ENCODE assay signal across 1 cellular context in the genomic region with DNA sequence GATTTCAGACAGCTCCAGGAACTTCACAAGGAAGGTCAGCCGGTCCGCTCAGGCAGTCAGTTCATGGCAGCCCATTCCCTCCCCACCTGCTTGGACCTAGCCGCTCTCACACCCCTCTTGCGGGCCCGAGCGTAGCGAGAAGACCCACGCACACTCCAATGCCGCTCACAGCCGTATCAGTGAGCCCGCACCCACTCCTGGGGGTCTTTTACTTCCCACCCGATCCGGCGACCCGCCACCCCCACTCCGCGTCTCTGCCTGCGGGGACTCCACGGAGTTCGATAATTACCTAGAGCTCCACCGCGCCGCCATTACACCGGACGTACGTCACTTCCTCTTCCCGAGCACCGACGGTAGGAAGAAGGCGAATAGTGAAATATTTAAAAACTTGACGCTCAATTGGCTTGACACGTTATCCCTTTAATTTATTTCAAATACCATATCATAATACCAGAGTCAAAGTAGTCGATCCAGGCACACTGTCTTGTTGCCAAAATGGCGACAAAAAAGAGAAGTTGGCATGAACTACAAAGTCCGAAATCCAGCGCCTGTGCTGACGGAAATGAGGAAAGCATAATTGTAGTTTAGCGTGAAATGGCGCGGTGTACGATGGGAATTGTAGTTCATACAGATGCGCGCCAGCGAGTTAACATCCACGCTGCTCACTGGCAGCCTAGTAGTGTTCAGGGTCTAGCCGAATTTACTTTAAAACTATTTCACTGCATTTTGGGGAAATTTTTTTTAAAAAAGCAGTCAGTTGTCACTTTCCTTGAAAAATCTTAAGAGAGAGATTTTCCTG.
TF ChIP-seq lines count a peak whose summit lies in the region.

A gene (minus strand): TSS at position 517 of the 799 bp plus-strand sequence. CDS start 13,956 bp downstream, outside the sequence.

TF ChIP-seq in HepG2, 621 proteins besides CTCF, POLR2A, EP300 and RAD21 (continued from another document and continues in another):
- TF ChIP-seq RFX5 (IDR thresholded peaks at IDR 0.05; ENCODE audit: low read depth, low read length) (peak; percentile 62), MZF1 (CRISPR knock-in tag; IDR thresholded peaks at IDR 0.05; ENCODE audit: borderline replicate concordance) (0 out of 2 replicates have a peak, but pooled peaks have one; percentile 27), GTF2F1 (IDR thresholded peaks at IDR 0.05; ENCODE audit: low read length) (no peak), HNF4G (IDR thresholded peaks at IDR 0.05; ENCODE audit: borderline replicate concordance, low read depth, low read length) (no peak), HNF4G (CRISPR knock-in tag; IDR thresholded peaks at IDR 0.05; ENCODE audit: borderline replicate concordance, low read depth) (peak; percentile 40; the same call in 1 of the 2 replicates), ZNF614 (CRISPR knock-in tag; IDR thresholded peaks at IDR 0.05; ENCODE audit: borderline replicate concordance) (peak; percentile 87; the same call in 1 of the 2 replicates), BORCS8-MEF2B (CRISPR knock-in tag; IDR thresholded peaks at IDR 0.05) (peak; percentile 70; the same call in 1 of the 2 replicates), SP140L (CRISPR knock-in tag; IDR thresholded peaks at IDR 0.05; ENCODE audit: borderline replicate concordance) (peak; percentile 84; the same call in 1 of the 2 replicates), HNRNPH1 (optimal IDR thresholded peaks at IDR 0.05; ENCODE audit: low read depth, low read length) (peak; percentile 56), KDM5A (IDR thresholded peaks at IDR 0.05; ENCODE audit: borderline replicate concordance, low read length) (peak; percentile 91), GATAD2A (CRISPR knock-in tag; IDR thresholded peaks at IDR 0.05) (peak; percentile 71), YEATS4 (CRISPR knock-in tag; IDR thresholded peaks at IDR 0.05; ENCODE audit: borderline replicate concordance) (peak; percentile 85), KLF16 (CRISPR knock-in tag; IDR thresholded peaks at IDR 0.05) (peak in 1 of 2 experiments; percentile 91; a peak in 1 of 4 replicates), ZNF569 (CRISPR knock-in tag; IDR thresholded peaks at IDR 0.05; ENCODE audit: borderline replicate concordance) (peak; percentile 82; the same call in 1 of the 2 replicates), ZNF768 (CRISPR knock-in tag; IDR thresholded peaks at IDR 0.05) (0 out of 2 replicates have a peak, but pooled peaks have one; percentile 71), ZNF484 (CRISPR knock-in tag; IDR thresholded peaks at IDR 0.05; ENCODE audit: borderline replicate concordance, low read depth) (0 out of 2 replicates have a peak, but pooled peaks have one; percentile 41), SYNCRIP (IDR thresholded peaks at IDR 0.05; ENCODE audit: insufficient read depth, low read depth, low read length) (no peak), ARID2 (CRISPR knock-in tag; IDR thresholded peaks at IDR 0.05; ENCODE audit: borderline replicate concordance) (peak; percentile 83; the same call in 1 of the 2 replicates), TAF1 (CRISPR knock-in tag; IDR thresholded peaks at IDR 0.05) (peak; percentile 93), BRCA1 (CRISPR knock-in tag; IDR thresholded peaks at IDR 0.05) (0 out of 2 replicates have a peak, but pooled peaks have one; percentile 47), ZNF263 (CRISPR knock-in tag; IDR thresholded peaks at IDR 0.05) (no peak), CREM (IDR thresholded peaks at IDR 0.05) (peak; percentile 100), CREM (CRISPR knock-in tag; IDR thresholded peaks at IDR 0.05) (peak; percentile 47; the same call in 1 of the 2 replicates), SOX6 (IDR thresholded peaks at IDR 0.05) (no peak), SOX6 (CRISPR knock-in tag; IDR thresholded peaks at IDR 0.05) (peak; percentile 70), FOXJ3 (CRISPR knock-in tag; IDR thresholded peaks at IDR 0.05; ENCODE audit: borderline replicate concordance) (peak; percentile 75; the same call in 1 of the 2 replicates), ATF7 (IDR thresholded peaks at IDR 0.05) (0 out of 2 replicates have a peak, but pooled peaks have one; percentile 9), ATF7 (CRISPR knock-in tag; IDR thresholded peaks at IDR 0.05) (no peak), ZFP62 (CRISPR knock-in tag; IDR thresholded peaks at IDR 0.05) (0 out of 2 replicates have a peak, but pooled peaks have one; percentile 70)
- TF ChIP-seq, protein P1, sequence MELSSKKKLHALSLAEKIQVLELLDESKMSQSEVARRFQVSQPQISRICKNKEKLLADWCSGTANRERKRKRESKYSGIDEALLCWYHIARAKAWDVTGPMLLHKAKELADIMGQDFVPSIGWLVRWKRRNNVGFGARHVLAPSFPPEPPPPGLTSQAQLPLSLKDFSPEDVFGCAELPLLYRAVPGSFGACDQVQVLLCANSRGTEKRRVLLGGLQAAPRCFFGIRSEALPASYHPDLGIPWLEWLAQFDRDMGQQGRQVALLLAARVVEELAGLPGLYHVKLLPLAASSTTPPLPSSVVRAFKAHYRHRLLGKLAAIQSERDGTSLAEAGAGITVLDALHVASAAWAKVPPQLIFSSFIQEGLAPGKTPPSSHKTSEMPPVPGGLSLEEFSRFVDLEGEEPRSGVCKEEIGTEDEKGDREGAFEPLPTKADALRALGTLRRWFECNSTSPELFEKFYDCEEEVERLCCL (CRISPR knock-in tag; IDR thresholded peaks at IDR 0.05; ENCODE audit: borderline replicate concordance): peak; percentile 81; the same call in 1 of the 2 replicates
- TF ChIP-seq, protein P2, sequence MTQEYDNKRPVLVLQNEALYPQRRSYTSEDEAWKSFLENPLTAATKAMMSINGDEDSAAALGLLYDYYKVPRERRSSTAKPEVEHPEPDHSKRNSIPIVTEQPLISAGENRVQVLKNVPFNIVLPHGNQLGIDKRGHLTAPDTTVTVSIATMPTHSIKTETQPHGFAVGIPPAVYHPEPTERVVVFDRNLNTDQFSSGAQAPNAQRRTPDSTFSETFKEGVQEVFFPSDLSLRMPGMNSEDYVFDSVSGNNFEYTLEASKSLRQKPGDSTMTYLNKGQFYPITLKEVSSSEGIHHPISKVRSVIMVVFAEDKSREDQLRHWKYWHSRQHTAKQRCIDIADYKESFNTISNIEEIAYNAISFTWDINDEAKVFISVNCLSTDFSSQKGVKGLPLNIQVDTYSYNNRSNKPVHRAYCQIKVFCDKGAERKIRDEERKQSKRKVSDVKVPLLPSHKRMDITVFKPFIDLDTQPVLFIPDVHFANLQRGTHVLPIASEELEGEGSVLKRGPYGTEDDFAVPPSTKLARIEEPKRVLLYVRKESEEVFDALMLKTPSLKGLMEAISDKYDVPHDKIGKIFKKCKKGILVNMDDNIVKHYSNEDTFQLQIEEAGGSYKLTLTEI (CRISPR knock-in tag; conservative IDR thresholded peaks at IDR 0.05): no peak
- TF ChIP-seq, protein P3, sequence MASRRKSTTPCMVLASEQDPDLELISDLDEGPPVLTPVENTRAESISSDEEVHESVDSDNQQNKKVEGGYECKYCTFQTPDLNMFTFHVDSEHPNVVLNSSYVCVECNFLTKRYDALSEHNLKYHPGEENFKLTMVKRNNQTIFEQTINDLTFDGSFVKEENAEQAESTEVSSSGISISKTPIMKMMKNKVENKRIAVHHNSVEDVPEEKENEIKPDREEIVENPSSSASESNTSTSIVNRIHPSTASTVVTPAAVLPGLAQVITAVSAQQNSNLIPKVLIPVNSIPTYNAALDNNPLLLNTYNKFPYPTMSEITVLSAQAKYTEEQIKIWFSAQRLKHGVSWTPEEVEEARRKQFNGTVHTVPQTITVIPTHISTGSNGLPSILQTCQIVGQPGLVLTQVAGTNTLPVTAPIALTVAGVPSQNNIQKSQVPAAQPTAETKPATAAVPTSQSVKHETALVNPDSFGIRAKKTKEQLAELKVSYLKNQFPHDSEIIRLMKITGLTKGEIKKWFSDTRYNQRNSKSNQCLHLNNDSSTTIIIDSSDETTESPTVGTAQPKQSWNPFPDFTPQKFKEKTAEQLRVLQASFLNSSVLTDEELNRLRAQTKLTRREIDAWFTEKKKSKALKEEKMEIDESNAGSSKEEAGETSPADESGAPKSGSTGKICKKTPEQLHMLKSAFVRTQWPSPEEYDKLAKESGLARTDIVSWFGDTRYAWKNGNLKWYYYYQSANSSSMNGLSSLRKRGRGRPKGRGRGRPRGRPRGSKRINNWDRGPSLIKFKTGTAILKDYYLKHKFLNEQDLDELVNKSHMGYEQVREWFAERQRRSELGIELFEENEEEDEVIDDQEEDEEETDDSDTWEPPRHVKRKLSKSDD (CRISPR knock-in tag; IDR thresholded peaks at IDR 0.05; ENCODE audit: low read depth): peak; percentile 94
- TF ChIP-seq, protein P4, sequence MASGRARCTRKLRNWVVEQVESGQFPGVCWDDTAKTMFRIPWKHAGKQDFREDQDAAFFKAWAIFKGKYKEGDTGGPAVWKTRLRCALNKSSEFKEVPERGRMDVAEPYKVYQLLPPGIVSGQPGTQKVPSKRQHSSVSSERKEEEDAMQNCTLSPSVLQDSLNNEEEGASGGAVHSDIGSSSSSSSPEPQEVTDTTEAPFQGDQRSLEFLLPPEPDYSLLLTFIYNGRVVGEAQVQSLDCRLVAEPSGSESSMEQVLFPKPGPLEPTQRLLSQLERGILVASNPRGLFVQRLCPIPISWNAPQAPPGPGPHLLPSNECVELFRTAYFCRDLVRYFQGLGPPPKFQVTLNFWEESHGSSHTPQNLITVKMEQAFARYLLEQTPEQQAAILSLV (CRISPR knock-in tag; IDR thresholded peaks at IDR 0.05; ENCODE audit: borderline replicate concordance): peak; percentile 93; the same call in 1 of the 2 replicates
- TF ChIP-seq, protein P5, sequence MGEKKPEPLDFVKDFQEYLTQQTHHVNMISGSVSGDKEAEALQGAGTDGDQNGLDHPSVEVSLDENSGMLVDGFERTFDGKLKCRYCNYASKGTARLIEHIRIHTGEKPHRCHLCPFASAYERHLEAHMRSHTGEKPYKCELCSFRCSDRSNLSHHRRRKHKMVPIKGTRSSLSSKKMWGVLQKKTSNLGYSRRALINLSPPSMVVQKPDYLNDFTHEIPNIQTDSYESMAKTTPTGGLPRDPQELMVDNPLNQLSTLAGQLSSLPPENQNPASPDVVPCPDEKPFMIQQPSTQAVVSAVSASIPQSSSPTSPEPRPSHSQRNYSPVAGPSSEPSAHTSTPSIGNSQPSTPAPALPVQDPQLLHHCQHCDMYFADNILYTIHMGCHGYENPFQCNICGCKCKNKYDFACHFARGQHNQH (CRISPR knock-in tag; IDR thresholded peaks at IDR 0.05): peak; percentile 91
- TF ChIP-seq, protein P6, sequence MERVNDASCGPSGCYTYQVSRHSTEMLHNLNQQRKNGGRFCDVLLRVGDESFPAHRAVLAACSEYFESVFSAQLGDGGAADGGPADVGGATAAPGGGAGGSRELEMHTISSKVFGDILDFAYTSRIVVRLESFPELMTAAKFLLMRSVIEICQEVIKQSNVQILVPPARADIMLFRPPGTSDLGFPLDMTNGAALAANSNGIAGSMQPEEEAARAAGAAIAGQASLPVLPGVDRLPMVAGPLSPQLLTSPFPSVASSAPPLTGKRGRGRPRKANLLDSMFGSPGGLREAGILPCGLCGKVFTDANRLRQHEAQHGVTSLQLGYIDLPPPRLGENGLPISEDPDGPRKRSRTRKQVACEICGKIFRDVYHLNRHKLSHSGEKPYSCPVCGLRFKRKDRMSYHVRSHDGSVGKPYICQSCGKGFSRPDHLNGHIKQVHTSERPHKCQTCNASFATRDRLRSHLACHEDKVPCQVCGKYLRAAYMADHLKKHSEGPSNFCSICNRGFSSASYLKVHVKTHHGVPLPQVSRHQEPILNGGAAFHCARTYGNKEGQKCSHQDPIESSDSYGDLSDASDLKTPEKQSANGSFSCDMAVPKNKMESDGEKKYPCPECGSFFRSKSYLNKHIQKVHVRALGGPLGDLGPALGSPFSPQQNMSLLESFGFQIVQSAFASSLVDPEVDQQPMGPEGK (CRISPR knock-in tag; IDR thresholded peaks at IDR 0.05): peak; percentile 55
- TF ChIP-seq, protein P7, sequence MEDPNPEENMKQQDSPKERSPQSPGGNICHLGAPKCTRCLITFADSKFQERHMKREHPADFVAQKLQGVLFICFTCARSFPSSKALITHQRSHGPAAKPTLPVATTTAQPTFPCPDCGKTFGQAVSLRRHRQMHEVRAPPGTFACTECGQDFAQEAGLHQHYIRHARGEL (CRISPR knock-in tag; IDR thresholded peaks at IDR 0.05): 0 out of 2 replicates have a peak, but pooled peaks have one; percentile 59
- TF ChIP-seq, protein P8, sequence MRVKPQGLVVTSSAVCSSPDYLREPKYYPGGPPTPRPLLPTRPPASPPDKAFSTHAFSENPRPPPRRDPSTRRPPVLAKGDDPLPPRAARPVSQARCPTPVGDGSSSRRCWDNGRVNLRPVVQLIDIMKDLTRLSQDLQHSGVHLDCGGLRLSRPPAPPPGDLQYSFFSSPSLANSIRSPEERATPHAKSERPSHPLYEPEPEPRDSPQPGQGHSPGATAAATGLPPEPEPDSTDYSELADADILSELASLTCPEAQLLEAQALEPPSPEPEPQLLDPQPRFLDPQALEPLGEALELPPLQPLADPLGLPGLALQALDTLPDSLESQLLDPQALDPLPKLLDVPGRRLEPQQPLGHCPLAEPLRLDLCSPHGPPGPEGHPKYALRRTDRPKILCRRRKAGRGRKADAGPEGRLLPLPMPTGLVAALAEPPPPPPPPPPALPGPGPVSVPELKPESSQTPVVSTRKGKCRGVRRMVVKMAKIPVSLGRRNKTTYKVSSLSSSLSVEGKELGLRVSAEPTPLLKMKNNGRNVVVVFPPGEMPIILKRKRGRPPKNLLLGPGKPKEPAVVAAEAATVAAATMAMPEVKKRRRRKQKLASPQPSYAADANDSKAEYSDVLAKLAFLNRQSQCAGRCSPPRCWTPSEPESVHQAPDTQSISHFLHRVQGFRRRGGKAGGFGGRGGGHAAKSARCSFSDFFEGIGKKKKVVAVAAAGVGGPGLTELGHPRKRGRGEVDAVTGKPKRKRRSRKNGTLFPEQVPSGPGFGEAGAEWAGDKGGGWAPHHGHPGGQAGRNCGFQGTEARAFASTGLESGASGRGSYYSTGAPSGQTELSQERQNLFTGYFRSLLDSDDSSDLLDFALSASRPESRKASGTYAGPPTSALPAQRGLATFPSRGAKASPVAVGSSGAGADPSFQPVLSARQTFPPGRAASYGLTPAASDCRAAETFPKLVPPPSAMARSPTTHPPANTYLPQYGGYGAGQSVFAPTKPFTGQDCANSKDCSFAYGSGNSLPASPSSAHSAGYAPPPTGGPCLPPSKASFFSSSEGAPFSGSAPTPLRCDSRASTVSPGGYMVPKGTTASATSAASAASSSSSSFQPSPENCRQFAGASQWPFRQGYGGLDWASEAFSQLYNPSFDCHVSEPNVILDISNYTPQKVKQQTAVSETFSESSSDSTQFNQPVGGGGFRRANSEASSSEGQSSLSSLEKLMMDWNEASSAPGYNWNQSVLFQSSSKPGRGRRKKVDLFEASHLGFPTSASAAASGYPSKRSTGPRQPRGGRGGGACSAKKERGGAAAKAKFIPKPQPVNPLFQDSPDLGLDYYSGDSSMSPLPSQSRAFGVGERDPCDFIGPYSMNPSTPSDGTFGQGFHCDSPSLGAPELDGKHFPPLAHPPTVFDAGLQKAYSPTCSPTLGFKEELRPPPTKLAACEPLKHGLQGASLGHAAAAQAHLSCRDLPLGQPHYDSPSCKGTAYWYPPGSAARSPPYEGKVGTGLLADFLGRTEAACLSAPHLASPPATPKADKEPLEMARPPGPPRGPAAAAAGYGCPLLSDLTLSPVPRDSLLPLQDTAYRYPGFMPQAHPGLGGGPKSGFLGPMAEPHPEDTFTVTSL (CRISPR knock-in tag; IDR thresholded peaks at IDR 0.05; ENCODE audit: borderline replicate concordance): 0 out of 2 replicates have a peak, but pooled peaks have one; percentile 6
- TF ChIP-seq, protein P9, sequence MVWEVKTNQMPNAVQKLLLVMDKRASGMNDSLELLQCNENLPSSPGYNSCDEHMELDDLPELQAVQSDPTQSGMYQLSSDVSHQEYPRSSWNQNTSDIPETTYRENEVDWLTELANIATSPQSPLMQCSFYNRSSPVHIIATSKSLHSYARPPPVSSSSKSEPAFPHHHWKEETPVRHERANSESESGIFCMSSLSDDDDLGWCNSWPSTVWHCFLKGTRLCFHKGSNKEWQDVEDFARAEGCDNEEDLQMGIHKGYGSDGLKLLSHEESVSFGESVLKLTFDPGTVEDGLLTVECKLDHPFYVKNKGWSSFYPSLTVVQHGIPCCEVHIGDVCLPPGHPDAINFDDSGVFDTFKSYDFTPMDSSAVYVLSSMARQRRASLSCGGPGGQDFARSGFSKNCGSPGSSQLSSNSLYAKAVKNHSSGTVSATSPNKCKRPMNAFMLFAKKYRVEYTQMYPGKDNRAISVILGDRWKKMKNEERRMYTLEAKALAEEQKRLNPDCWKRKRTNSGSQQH (CRISPR knock-in tag; IDR thresholded peaks at IDR 0.05; ENCODE audit: low read depth): peak; percentile 96
